Comparison of ENCODE assay signal across 9 cellular contexts in the genomic region with DNA sequence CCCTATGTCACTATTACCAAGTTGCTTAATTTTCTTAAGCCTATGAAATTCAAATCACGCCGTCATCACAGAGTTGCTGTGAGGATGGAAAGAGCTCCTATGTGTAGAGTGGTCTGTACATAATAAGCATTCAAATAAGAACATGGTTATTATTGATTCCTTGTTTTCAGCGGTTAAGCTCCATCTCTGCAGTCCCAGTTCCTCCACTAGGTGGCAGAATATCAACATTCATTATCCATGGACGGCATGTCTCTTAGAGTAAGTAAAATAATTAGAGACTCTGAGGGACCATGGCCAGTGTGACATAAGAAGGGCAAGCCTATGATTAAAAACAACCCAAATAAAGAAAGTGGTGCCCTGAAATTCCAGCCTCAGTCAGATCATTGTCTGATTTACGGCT.
DNase-seq lines count a peak whose midpoint lies in the region; ATAC-seq and TF ChIP-seq lines count a peak whose summit lies in the region.
"Had no signal": no experiment of that assay in that cellular context is flagged by ENCODE, and none has a peak within 500 bp of the region (broad histone marks: within the 10 kb centered on the region; RNA-seq: fewer than 3 reads in every experiment).

No MANE protein-coding gene starts in this region.

- peaks cover 0 to 1% (median 0%) of the 10 kb centered on the region in 7 donors for H3K9me3 Mint-ChIP-seq in CD4-positive, CD25-positive, alpha-beta regulatory T cell

- H3K4me1 Mint-ChIP-seq in CD4-positive, CD25-positive, alpha-beta regulatory T cell, result no peaks in the 10 kb centered on the region
- H3K4me1 Mint-ChIP-seq: IgD-negative memory B cell had no signal

- H3K4me1 ChIP-seq in CD4-positive, CD25-positive, alpha-beta regulatory T cell (ENCODE audit: control insufficient read depth, insufficient read depth, low read length, poor library complexity, severe bottlenecking), result no peaks in the 10 kb centered on the region
- H3K4me1 ChIP-seq in parathyroid adenoma, result no peaks in the 10 kb centered on the region

- H2AFZ ChIP-seq in parathyroid adenoma, result no peak overlapping the region

- no peak overlapping the region for H3K4me3 ChIP-seq in CD4-positive, CD25-positive, alpha-beta regulatory T cell (ENCODE audit: low read depth, low read length)
- H3K4me3 ChIP-seq in parathyroid adenoma (ENCODE audit: low read depth, low read length), result no peak overlapping the region

- no peak overlapping the region for H3K9ac ChIP-seq in parathyroid adenoma

- no peak overlapping the region for H3K27ac Mint-ChIP-seq in CD4-positive, CD25-positive, alpha-beta regulatory T cell
- H3K27ac Mint-ChIP-seq: IgD-negative memory B cell had no signal

- H3K36me3 ChIP-seq in CD4-positive, CD25-positive, alpha-beta regulatory T cell (ENCODE audit: control insufficient read depth, insufficient read depth, low read length), result no peaks in the 10 kb centered on the region
- no peaks in the 10 kb centered on the region for H3K36me3 ChIP-seq in parathyroid adenoma (ENCODE audit: control insufficient read depth, insufficient read depth, low read length)

- no peaks in the 10 kb centered on the region for H3K79me2 ChIP-seq in parathyroid adenoma

- no peak overlapping the region for H3K27ac ChIP-seq in CD4-positive, CD25-positive, alpha-beta regulatory T cell (ENCODE audit: insufficient read depth, low read length, poor library complexity, severe bottlenecking)
- H3K27ac ChIP-seq in parathyroid adenoma, result no peak overlapping the region

- peak; percentile 1 to 51 (median 13) for DNase-seq in CD4-positive, CD25-positive, alpha-beta regulatory T cell
- DNase-seq in NCI-H2029 (lab: John Stamatoyannopoulos, UW), result peak; percentile 24
- DNase-seq in activated CD4-positive, alpha-beta T cell treated with anti-CD3 and anti-CD28 coated beads for 48 hours, result peak; percentile 36
- DNase-seq in fibroblast of the conjunctiva (ENCODE audit: low read depth), result peak; percentile 33

- H3K4me2 ChIP-seq in parathyroid adenoma (ENCODE audit: low read length), result no peak overlapping the region

- ATAC-seq in CD4-positive, CD25-positive, alpha-beta regulatory T cell (ENCODE audit: low read depth in 2 of 2), result no peak
- ATAC-seq in GM19463 (IDR thresholded peaks at IDR 0.05; ENCODE audit: unreplicated experiment) (peak; percentile 62), HG02763 (IDR thresholded peaks at IDR 0.05; ENCODE audit: unreplicated experiment) (no peak), HG02973 (IDR thresholded peaks at IDR 0.05; ENCODE audit: unreplicated experiment) (no peak)

- no peaks in the 10 kb centered on the region for H3K36me3 Mint-ChIP-seq in CD4-positive, CD25-positive, alpha-beta regulatory T cell
- H3K36me3 Mint-ChIP-seq: IgD-negative memory B cell had no signal

- no peak overlapping the region for H3K4me3 Mint-ChIP-seq in CD4-positive, CD25-positive, alpha-beta regulatory T cell
- H3K4me3 Mint-ChIP-seq: IgD-negative memory B cell had no signal

- no peaks in the 10 kb centered on the region for H3K9me3 ChIP-seq in CD4-positive, CD25-positive, alpha-beta regulatory T cell (ENCODE audit: control insufficient read depth in 2 of 2, low read length in 2 of 2)
- no peaks in the 10 kb centered on the region for H3K9me3 ChIP-seq in parathyroid adenoma (ENCODE audit: control insufficient read depth, low read length)

- peaks cover 4% of the 10 kb centered on the region for H3K27me3 Mint-ChIP-seq in CD4-positive, CD25-positive, alpha-beta regulatory T cell

- peak; percentile 66 for TF ChIP-seq CTCF in parathyroid adenoma (IDR thresholded peaks at IDR 0.05)

- H3K27me3 ChIP-seq in CD4-positive, CD25-positive, alpha-beta regulatory T cell (ENCODE audit: control insufficient read depth, insufficient read depth, low read length), result no peaks in the 10 kb centered on the region
- H3K27me3 ChIP-seq in parathyroid adenoma (ENCODE audit: control insufficient read depth, insufficient read depth, low read length), result no peaks in the 10 kb centered on the region
